1 cellular context compared by ENCODE assay signal in genomic region chr10:12500406-12501303, GRCh38.
TF ChIP-seq lines count a peak whose summit lies in the region.

No MANE protein-coding gene starts in this region.

TF ChIP-seq in HepG2, 621 proteins besides CTCF, POLR2A, EP300 and RAD21 (continued from another document):
- TF ChIP-seq, protein P1, sequence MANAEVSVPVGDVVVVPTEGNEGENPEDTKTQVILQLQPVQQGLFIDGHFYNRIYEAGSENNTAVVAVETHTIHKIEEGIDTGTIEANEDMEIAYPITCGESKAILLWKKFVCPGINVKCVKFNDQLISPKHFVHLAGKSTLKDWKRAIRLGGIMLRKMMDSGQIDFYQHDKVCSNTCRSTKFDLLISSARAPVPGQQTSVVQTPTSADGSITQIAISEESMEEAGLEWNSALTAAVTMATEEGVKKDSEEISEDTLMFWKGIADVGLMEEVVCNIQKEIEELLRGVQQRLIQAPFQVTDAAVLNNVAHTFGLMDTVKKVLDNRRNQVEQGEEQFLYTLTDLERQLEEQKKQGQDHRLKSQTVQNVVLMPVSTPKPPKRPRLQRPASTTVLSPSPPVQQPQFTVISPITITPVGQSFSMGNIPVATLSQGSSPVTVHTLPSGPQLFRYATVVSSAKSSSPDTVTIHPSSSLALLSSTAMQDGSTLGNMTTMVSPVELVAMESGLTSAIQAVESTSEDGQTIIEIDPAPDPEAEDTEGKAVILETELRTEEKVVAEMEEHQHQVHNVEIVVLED (CRISPR knock-in tag; IDR thresholded peaks at IDR 0.05; ENCODE audit: borderline replicate concordance), result no peak
- TF ChIP-seq ZNF709 (CRISPR knock-in tag; IDR thresholded peaks at IDR 0.05), result no peak
- TF ChIP-seq ZNF337 (CRISPR knock-in tag; IDR thresholded peaks at IDR 0.05; ENCODE audit: borderline replicate concordance, low read depth), result no peak
- no peak for TF ChIP-seq ZNF484 (CRISPR knock-in tag; IDR thresholded peaks at IDR 0.05; ENCODE audit: borderline replicate concordance, low read depth)
- no peak for TF ChIP-seq MIER2 (CRISPR knock-in tag; IDR thresholded peaks at IDR 0.05)
- TF ChIP-seq ZNF703 (CRISPR knock-in tag; IDR thresholded peaks at IDR 0.05; ENCODE audit: borderline replicate concordance), result no peak
- no peak for TF ChIP-seq NR3C1 (CRISPR knock-in tag; IDR thresholded peaks at IDR 0.05)
- TF ChIP-seq ZNF33B (CRISPR knock-in tag; IDR thresholded peaks at IDR 0.05), result no peak
- TF ChIP-seq MTF1 (CRISPR knock-in tag; IDR thresholded peaks at IDR 0.05), result no peak
- no peak for TF ChIP-seq SRSF1 (optimal IDR thresholded peaks at IDR 0.05; ENCODE audit: low read depth, low read length)
- TF ChIP-seq HNRNPL (IDR thresholded peaks at IDR 0.05; ENCODE audit: low read depth, low read length), result no peak
- TF ChIP-seq CEBPG (CRISPR knock-in tag; IDR thresholded peaks at IDR 0.05), result no peak
- no peak for TF ChIP-seq ZC3H4 (CRISPR knock-in tag; IDR thresholded peaks at IDR 0.05; ENCODE audit: borderline replicate concordance)
- TF ChIP-seq, protein P2, sequence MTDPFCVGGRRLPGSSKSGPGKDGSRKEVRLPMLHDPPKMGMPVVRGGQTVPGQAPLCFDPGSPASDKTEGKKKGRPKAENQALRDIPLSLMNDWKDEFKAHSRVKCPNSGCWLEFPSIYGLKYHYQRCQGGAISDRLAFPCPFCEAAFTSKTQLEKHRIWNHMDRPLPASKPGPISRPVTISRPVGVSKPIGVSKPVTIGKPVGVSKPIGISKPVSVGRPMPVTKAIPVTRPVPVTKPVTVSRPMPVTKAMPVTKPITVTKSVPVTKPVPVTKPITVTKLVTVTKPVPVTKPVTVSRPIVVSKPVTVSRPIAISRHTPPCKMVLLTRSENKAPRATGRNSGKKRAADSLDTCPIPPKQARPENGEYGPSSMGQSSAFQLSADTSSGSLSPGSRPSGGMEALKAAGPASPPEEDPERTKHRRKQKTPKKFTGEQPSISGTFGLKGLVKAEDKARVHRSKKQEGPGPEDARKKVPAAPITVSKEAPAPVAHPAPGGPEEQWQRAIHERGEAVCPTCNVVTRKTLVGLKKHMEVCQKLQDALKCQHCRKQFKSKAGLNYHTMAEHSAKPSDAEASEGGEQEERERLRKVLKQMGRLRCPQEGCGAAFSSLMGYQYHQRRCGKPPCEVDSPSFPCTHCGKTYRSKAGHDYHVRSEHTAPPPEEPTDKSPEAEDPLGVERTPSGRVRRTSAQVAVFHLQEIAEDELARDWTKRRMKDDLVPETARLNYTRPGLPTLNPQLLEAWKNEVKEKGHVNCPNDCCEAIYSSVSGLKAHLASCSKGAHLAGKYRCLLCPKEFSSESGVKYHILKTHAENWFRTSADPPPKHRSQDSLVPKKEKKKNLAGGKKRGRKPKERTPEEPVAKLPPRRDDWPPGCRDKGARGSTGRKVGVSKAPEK (CRISPR knock-in tag; IDR thresholded peaks at IDR 0.05; ENCODE audit: borderline replicate concordance), result no peak
TF ChIP-seq in HepG2: peak in this region for 0.
